In genomic region chr19:17340871-17341357, GRCh38 we compare ENCODE assay signal across 22 cellular contexts. TPM values are rescaled to one million over a fixed set of nuclear protein-coding genes. Genes with fewer than 3 reads are reported as not detected.
DNase-seq lines count a peak whose midpoint lies in the region; ATAC-seq, FAIRE-seq and TF ChIP-seq lines count a peak whose summit lies in the region.
"Had no signal": no experiment of that assay in that cellular context is flagged by ENCODE, and none has a peak within 500 bp of the region (broad histone marks: within the 10 kb centered on the region; RNA-seq: fewer than 3 reads in every experiment).

No MANE protein-coding gene starts in this region.

- 69% methylated on average over 14 of the region's 17 CpGs for WGBS in K562 (ENCODE audit: insufficient coverage, low coverage, missing lambda C conversion rate)
- 23% methylated on average over 8 of the region's 17 CpGs for WGBS in right lobe of liver (ENCODE audit: insufficient coverage, low coverage, low lambda C conversion rate, missing lambda C conversion rate)

- H3K27me3 ChIP-seq in GM06990 (replicated peaks; ENCODE audit: control insufficient read depth, insufficient read depth, low read length) (no peaks in the 10 kb centered on the region), K562 (ENCODE audit: control insufficient read depth in 2 of 2, insufficient read depth in 2 of 2, low read length in 2 of 2) (no peaks in the 10 kb centered on the region), right lobe of liver (no peaks in the 10 kb centered on the region)
- H3K27me3 ChIP-seq: thyroid gland had no signal

- H3K36me3 ChIP-seq in GM06990 (ENCODE audit: control insufficient read depth, insufficient read depth, low read length) (peaks cover 4% of the 10 kb centered on the region), K562 (ENCODE audit: control insufficient read depth, insufficient read depth, low read length) (peaks cover 24% of the 10 kb centered on the region; the same call in 1 of the 3 replicates), right lobe of liver (no peaks in the 10 kb centered on the region)
- H3K36me3 ChIP-seq: prostate gland, thyroid gland had no signal

- in situ Hi-C loops in K562 (cut with MboI), result no loop called here

- TF ChIP-seq CTCF in GM06990 (IDR thresholded peaks at IDR 0.05; ENCODE audit: insufficient read depth, low read length, poor library complexity, severe bottlenecking) (peak; percentile 1), K562 (IDR thresholded peaks at IDR 0.05 in 2 of 3, conservative IDR thresholded peaks at IDR 0.05 in 1 of 3; ENCODE audit: insufficient read depth in 2 of 3, low read depth in 1 of 3, low read length in 3 of 3) (peak in 1 of 3 experiments; percentile 13; a peak in 1 of 6 replicates), right lobe of liver (IDR thresholded peaks at IDR 0.05) (peak in 2 of 4 donors; percentile 21 to 23)

- H3K9ac ChIP-seq in K562 (ENCODE audit: insufficient read depth in 1 of 2, low read depth in 2 of 2, low read length in 2 of 2), result peak overlapping the region in 1 of 2 experiments; percentile 39; a peak in 1 of 4 replicates

- no TSS peak for BruUV-seq in K562 (replicated peaks; lab: Mats Ljungman, UMichigan)

- H3K4me1 ChIP-seq in K562 (replicated peaks in 1 of 2; ENCODE audit: control insufficient read depth in 2 of 2, insufficient read depth in 2 of 2, low read length in 2 of 2) (peaks cover 7 to 44% of the 10 kb centered on the region in 2 experiments; a peak in 4 of 5 replicates), right lobe of liver (peaks cover 0 to 13% (median 5%) of the 10 kb centered on the region in 4 donors)
- H3K4me1 ChIP-seq: prostate gland had no signal

- DNase-seq in GM06990 (ENCODE audit: extremely low read depth, insufficient read length) (no peak), K562 (ENCODE audit: extremely low read depth in 1 of 4, low spot score in 3 of 4) (no peak), right lobe of liver (peak; percentile 75 to 80 (median 79)), NOMO-1 (lab: John Stamatoyannopoulos, UW; ENCODE audit: unreplicated experiment in 2 of 2) (no peak), cortex of kidney (lab: John Stamatoyannopoulos, UW) (no peak), NCI-H524 (lab: John Stamatoyannopoulos, UW) (no peak)
- DNase-seq: activated CD4-positive, alpha-beta T cell treated with anti-CD3 and anti-CD28 coated beads, Interleukin-2, amount 10 ng/mL, durations not matched to agents 24 days and 14 days; DMS 273 treated with DMSO at 0.1 percent for 48 hours; effector memory CD8-positive, alpha-beta T cell; GF-D8; NCI-H1048; NCI-H187 treated with DMSO at 0.1 percent for 48 hours; stimulated activated naive CD4-positive, alpha-beta T cell treated with Interleukin-2 at 50 U/mL for 16 hours; T-helper 1 cell; thyroid gland had no signal

- H3K4me3 ChIP-seq in GM06990 (replicated peaks; ENCODE audit: low read depth, low read length), result no peak overlapping the region
- H3K4me3 ChIP-seq in K562, result no peak overlapping the region
- H3K4me3 ChIP-seq in right lobe of liver, result peak overlapping the region in 1 of 3 donors; percentile 10
- H3K4me3 ChIP-seq: GM12878, prostate gland, skin epidermis, thyroid gland had no signal

- H3K79me2 ChIP-seq in K562 (ENCODE audit: control insufficient read depth, insufficient read depth, low read length), result peaks cover 20% of the 10 kb centered on the region

- H2AFZ ChIP-seq in K562 (ENCODE audit: low read depth, low read length), result no peak overlapping the region

- no peak overlapping the region for H3K4me2 ChIP-seq in K562 (ENCODE audit: insufficient read depth, low read length)

- no peak for FAIRE-seq in K562 (lab: Jason Lieb, UNC)
- FAIRE-seq: GM12878, GM19239 had no signal

- POLR2A ChIA-PET in K562 (lab: Yijun Ruan, JAX), result interaction anchor here (0.5 kb wide), 1 partner anchor 13 kb away, joined by 4 read pairs; no protein-coding TSS in a partner anchor

- CTCF ChIA-PET in K562 (lab: Yijun Ruan, JAX; ENCODE audit: low intra/inter-chr PET ratio), result no interaction called here

- intact Hi-C loops in K562 (cut with micrococcal nuclease), result no loop called here
- intact Hi-C loops in right lobe of liver (cut with DNase I), result loop anchor here in 1 of 2 donors (10.0 kb wide), 1 partner anchor 114 kb away; no protein-coding TSS in a partner anchor

- no peak for TF ChIP-seq RAD21 in K562 (CRISPR knock-in tag; conservative IDR thresholded peaks at IDR 0.05 in 1 of 2, IDR thresholded peaks at IDR 0.05 in 1 of 2)

- TF ChIP-seq POLR2A in K562 (conservative IDR thresholded peaks at IDR 0.05) (no peak), right lobe of liver (IDR thresholded peaks at IDR 0.05) (peak; percentile 56)

- H3K27ac ChIP-seq in K562 (ENCODE audit: extremely low read depth, low read depth, low read length) (no peak overlapping the region), right lobe of liver (peak overlapping the region in 2 of 3 donors; percentile 48 to 57)
- H3K27ac ChIP-seq: C4-2B, prostate gland, skin epidermis, thyroid gland had no signal

- no peaks in the 10 kb centered on the region for H3K9me1 ChIP-seq in K562 (ENCODE audit: control insufficient read depth, insufficient read depth, low read length)

- ATAC-seq in K562, result no peak
- peak; percentile 45 to 62 (median 56) for ATAC-seq in right lobe of liver
- ATAC-seq: activated naive CD4-positive, alpha-beta T cell treated with anti-CD3 and anti-CD28 coated beads, Interleukin-2, amount 50 U/mL, for 72 hours; effector memory CD8-positive, alpha-beta T cell; GM12878; PC-3 had no signal

- H4K20me1 ChIP-seq in K562 (replicated peaks; ENCODE audit: control insufficient read depth, insufficient read depth, low read length), result no peaks in the 10 kb centered on the region; the same call in 1 of the 2 replicates

- H3K9me3 ChIP-seq in K562 (replicated peaks; ENCODE audit: control insufficient read depth, insufficient read depth, low read depth, low read length) (no peaks in the 10 kb centered on the region), right lobe of liver (no peaks in the 10 kb centered on the region)
- H3K9me3 ChIP-seq: prostate gland, thyroid gland had no signal

- no peak for TF ChIP-seq EP300 in K562 (IDR thresholded peaks at IDR 0.05; ENCODE audit: low read length)

RNA-seq across cellular contexts. Expression of gene GTPBP3, which starts 3.6 kb away (rescaled TPM):
- 83.2 and 239 TPM in 2 replicates for total RNA-seq in K562 (2011; cell fraction: chromatin; rRNA removed; ENCODE audit: low replicate concordance)
- 206 and 242 TPM in 2 replicates for total RNA-seq in K562 (2011; cell fraction: nucleolus; rRNA removed)
- 112 and 116 TPM in 2 replicates for total RNA-seq in K562 (2011; cell fraction: nucleoplasm; rRNA removed)
- total RNA-seq in K562 (2014; rRNA removed) (110 and 138 TPM in 2 replicates), K562 (2014; rRNA removed; fragmentation: Illumina TruSeq; extraction: Trizol) (9.8 and 13.5 TPM in 2 replicates), K562 (2015; rRNA removed; fragmentation: Illumina TruSeq; extraction: Trizol) (28.7 and 32.9 TPM in 2 replicates), K562 (2021) (107 and 110 TPM in 2 replicates), right lobe of liver (10 to 100 TPM; 10.3 to 23.6 (median 13.6) TPM)
- polyA plus RNA-seq in K562 (2011; rRNA removed) (22.6 and 38.0 TPM in 2 replicates), K562 (2014; fragmentation: Illumina TruSeq; extraction: Trizol) (19.0 and 35.4 TPM in 2 replicates), K562 (2014; fragmentation: Nextera tagmentation; extraction: Ambion mirVana) (1 to 10 TPM; 4.9 to 5.6 TPM), K562 (2014; rRNA removed) (124 and 143 TPM in 2 replicates)
- polyA plus RNA-seq in K562 (2011; cell fraction: cytosol; rRNA removed), result 38.5 and 83.5 TPM in 2 replicates
- polyA plus RNA-seq in K562 (2011; cell fraction: nucleus; rRNA removed), result 111 and 166 TPM in 2 replicates
- polyA plus RNA-seq in K562 (2012), result 45.8 and 50.2 TPM in 2 replicates
- 9.1 and 9.9 TPM in 2 replicates for polyA minus RNA-seq in K562 (2011; rRNA and poly(A)+ RNA removed)
- polyA minus RNA-seq in K562 (2011; cell fraction: cytosol; rRNA and poly(A)+ RNA removed), result 23.5 and 50.0 TPM in 2 replicates
- 92.0 and 97.6 TPM in 2 replicates for polyA minus RNA-seq in K562 (2011; cell fraction: nucleus; rRNA and poly(A)+ RNA removed)

RNA-seq across cellular contexts. Expression of gene ANO8, which starts 6.3 kb away (rescaled TPM):
- total RNA-seq in K562 (2011; cell fraction: chromatin; rRNA removed; ENCODE audit: low replicate concordance), result 16.0 and 39.6 TPM in 2 replicates
- 22.4 and 24.5 TPM in 2 replicates for total RNA-seq in K562 (2011; cell fraction: nucleolus; rRNA removed)
- 14.4 and 15.8 TPM in 2 replicates for total RNA-seq in K562 (2011; cell fraction: nucleoplasm; rRNA removed)
- total RNA-seq in K562 (2014; rRNA removed) (2.5 and 3.5 TPM in 2 replicates), K562 (2014; rRNA removed; fragmentation: Illumina TruSeq; extraction: Trizol) (0.51 and 0.73 TPM in 2 replicates), K562 (2015; rRNA removed; fragmentation: Illumina TruSeq; extraction: Trizol) (1.6 and 2.4 TPM in 2 replicates), K562 (2021) (7.6 and 8.5 TPM in 2 replicates), right lobe of liver (1 to 10 TPM; 5.0 to 8.8 (median 6.6) TPM)
- polyA plus RNA-seq in K562 (2011; rRNA removed) (2.2 and 5.1 TPM in 2 replicates), K562 (2014; fragmentation: Illumina TruSeq; extraction: Trizol) (1.5 and 2.5 TPM in 2 replicates), K562 (2014; fragmentation: Nextera tagmentation; extraction: Ambion mirVana) (under 1 TPM in 1 of 2 experiments, not detected in 1; 0.07 TPM), K562 (2014; rRNA removed) (7.1 and 7.7 TPM in 2 replicates)
- polyA plus RNA-seq in K562 (2011; cell fraction: cytosol; rRNA removed), result 2.8 and 3.7 TPM in 2 replicates
- 32.7 and 44.1 TPM in 2 replicates for polyA plus RNA-seq in K562 (2011; cell fraction: nucleus; rRNA removed)
- polyA plus RNA-seq in K562 (2012), result 4.9 and 11.8 TPM in 2 replicates
- 1.6 TPM in 2 replicates for polyA minus RNA-seq in K562 (2011; rRNA and poly(A)+ RNA removed)
- 1.8 and 4.5 TPM in 2 replicates for polyA minus RNA-seq in K562 (2011; cell fraction: cytosol; rRNA and poly(A)+ RNA removed)
- polyA minus RNA-seq in K562 (2011; cell fraction: nucleus; rRNA and poly(A)+ RNA removed), result 10.5 and 14.6 TPM in 2 replicates

RNA-seq across cellular contexts. Expression of gene DDA1, which starts 31.6 kb away (rescaled TPM):
- 15.2 and 39.3 TPM in 2 replicates for total RNA-seq in K562 (2011; cell fraction: chromatin; rRNA removed; ENCODE audit: low replicate concordance)
- 28.5 and 28.7 TPM in 2 replicates for total RNA-seq in K562 (2011; cell fraction: nucleolus; rRNA removed)
- total RNA-seq in K562 (2011; cell fraction: nucleoplasm; rRNA removed), result 20.4 and 21.3 TPM in 2 replicates
- total RNA-seq in K562 (2014; rRNA removed) (43.5 and 67.6 TPM in 2 replicates), K562 (2014; rRNA removed; fragmentation: Illumina TruSeq; extraction: Trizol) (23.2 and 23.5 TPM in 2 replicates), K562 (2015; rRNA removed; fragmentation: Illumina TruSeq; extraction: Trizol) (32.7 and 33.2 TPM in 2 replicates), K562 (2021) (45.1 and 51.4 TPM in 2 replicates), right lobe of liver (10 to 100 TPM; 10.4 to 23.4 (median 14.1) TPM)
- polyA plus RNA-seq in K562 (2011; rRNA removed) (33.8 and 43.2 TPM in 2 replicates), K562 (2014; fragmentation: Illumina TruSeq; extraction: Trizol) (72.3 and 80.9 TPM in 2 replicates), K562 (2014; fragmentation: Nextera tagmentation; extraction: Ambion mirVana) (1 to 10 TPM; 1.4 to 4.3 TPM), K562 (2014; rRNA removed) (68.0 and 83.8 TPM in 2 replicates)
- 30.2 and 37.1 TPM in 2 replicates for polyA plus RNA-seq in K562 (2011; cell fraction: cytosol; rRNA removed)
- polyA plus RNA-seq in K562 (2011; cell fraction: nucleus; rRNA removed), result 47.2 and 60.1 TPM in 2 replicates
- 77.4 and 90.9 TPM in 2 replicates for polyA plus RNA-seq in K562 (2012)
- 13.6 and 18.4 TPM in 2 replicates for polyA minus RNA-seq in K562 (2011; rRNA and poly(A)+ RNA removed)
- polyA minus RNA-seq in K562 (2011; cell fraction: cytosol; rRNA and poly(A)+ RNA removed), result 5.8 and 7.9 TPM in 2 replicates
- 8.5 and 8.7 TPM in 2 replicates for polyA minus RNA-seq in K562 (2011; cell fraction: nucleus; rRNA and poly(A)+ RNA removed)

RNA-seq across cellular contexts. Expression of gene MRPL34, which starts 35.2 kb away (rescaled TPM):
- total RNA-seq in K562 (2011; cell fraction: chromatin; rRNA removed; ENCODE audit: low replicate concordance), result 19.6 and 23.8 TPM in 2 replicates
- total RNA-seq in K562 (2011; cell fraction: nucleolus; rRNA removed), result 18.0 and 22.4 TPM in 2 replicates
- 12.5 and 22.0 TPM in 2 replicates for total RNA-seq in K562 (2011; cell fraction: nucleoplasm; rRNA removed)
- total RNA-seq in K562 (2014; rRNA removed), result 191 and 236 TPM in 2 replicates
- 40.7 and 46.5 TPM in 2 replicates for total RNA-seq in K562 (2014; rRNA removed; fragmentation: Illumina TruSeq; extraction: Trizol)
- total RNA-seq in K562 (2015; rRNA removed; fragmentation: Illumina TruSeq; extraction: Trizol), result 66.9 and 67.3 TPM in 2 replicates
- total RNA-seq in K562 (2021), result 129 and 158 TPM in 2 replicates
- polyA plus RNA-seq in K562 (2011; rRNA removed), result 70.2 and 75.9 TPM in 2 replicates
- polyA plus RNA-seq in K562 (2011; cell fraction: cytosol; rRNA removed), result 111 and 153 TPM in 2 replicates
- 45.5 and 64.0 TPM in 2 replicates for polyA plus RNA-seq in K562 (2011; cell fraction: nucleus; rRNA removed)
- 69.4 and 92.1 TPM in 2 replicates for polyA plus RNA-seq in K562 (2012)
- 72.5 and 85.4 TPM in 2 replicates for polyA plus RNA-seq in K562 (2014; fragmentation: Illumina TruSeq; extraction: Trizol)
- 10 to 100 TPM; 11.5 to 20.6 TPM for polyA plus RNA-seq in K562 (2014; fragmentation: Nextera tagmentation; extraction: Ambion mirVana)
- 256 and 284 TPM in 2 replicates for polyA plus RNA-seq in K562 (2014; rRNA removed)
- 19.7 and 20.4 TPM in 2 replicates for polyA minus RNA-seq in K562 (2011; rRNA and poly(A)+ RNA removed)
- polyA minus RNA-seq in K562 (2011; cell fraction: cytosol; rRNA and poly(A)+ RNA removed), result 15.6 and 16.5 TPM in 2 replicates
- polyA minus RNA-seq in K562 (2011; cell fraction: nucleus; rRNA and poly(A)+ RNA removed), result 5.8 and 7.4 TPM in 2 replicates
- total RNA-seq in right lobe of liver, result 100 to 1,000 TPM in 4 of 6 experiments, 10 to 100 TPM in 2; 63.5 to 363 (median 122) TPM

RNA-seq across cellular contexts. Expression of gene PLVAP, which starts 36.2 kb away (rescaled TPM):
- total RNA-seq in K562 (2011; cell fraction: chromatin; rRNA removed; ENCODE audit: low replicate concordance), result 0.46 and 1.6 TPM in 2 replicates
- total RNA-seq in K562 (2011; cell fraction: nucleolus; rRNA removed), result 1.3 and 2.0 TPM in 2 replicates
- 1.2 and 2.7 TPM in 2 replicates for total RNA-seq in K562 (2011; cell fraction: nucleoplasm; rRNA removed)
- 0.09 and 0.53 TPM in 2 replicates for total RNA-seq in K562 (2014; rRNA removed)
- 0.10 TPM in 1 of 2 replicates, not detected in the other for total RNA-seq in K562 (2014; rRNA removed; fragmentation: Illumina TruSeq; extraction: Trizol)
- not detected in 2 replicates for total RNA-seq in K562 (2015; rRNA removed; fragmentation: Illumina TruSeq; extraction: Trizol)
- total RNA-seq in K562 (2021), result 0.75 and 0.81 TPM in 2 replicates
- 0.49 and 0.70 TPM in 2 replicates for polyA plus RNA-seq in K562 (2011; rRNA removed)
- polyA plus RNA-seq in K562 (2011; cell fraction: cytosol; rRNA removed), result 0.53 and 1.9 TPM in 2 replicates
- 0.67 and 1.1 TPM in 2 replicates for polyA plus RNA-seq in K562 (2011; cell fraction: nucleus; rRNA removed)
- polyA plus RNA-seq in K562 (2012), result 0.12 and 0.57 TPM in 2 replicates
- 0.51 and 0.84 TPM in 2 replicates for polyA plus RNA-seq in K562 (2014; fragmentation: Illumina TruSeq; extraction: Trizol)
- polyA plus RNA-seq in K562 (2014; fragmentation: Nextera tagmentation; extraction: Ambion mirVana), result not detected
- polyA plus RNA-seq in K562 (2014; rRNA removed), result 0.31 and 0.84 TPM in 2 replicates
- polyA minus RNA-seq in K562 (2011; rRNA and poly(A)+ RNA removed), result 0.78 and 2.1 TPM in 2 replicates
- polyA minus RNA-seq in K562 (2011; cell fraction: cytosol; rRNA and poly(A)+ RNA removed), result 0.67 TPM in 1 of 2 replicates, not detected in the other
- 0.27 and 0.33 TPM in 2 replicates for polyA minus RNA-seq in K562 (2011; cell fraction: nucleus; rRNA and poly(A)+ RNA removed)
- 10 to 100 TPM in 1 of 6 experiments, 1 to 10 TPM in 4, under 1 TPM in 1; 0.78 to 16.6 (median 4.1) TPM for total RNA-seq in right lobe of liver
- total RNA-seq: activated CD4-positive, alpha-beta T cell treated with anti-CD3 and anti-CD28 coated beads, Interleukin-2, amount 10 ng/mL, durations not matched to agents 24 days and 14 days; PC-3 had no signal

Comparison
In these comparisons a context has a peak if more than half of its experiments do, and no peak if none do; other contexts are left out.
1. DNase-seq: peak in right lobe of liver (3 of 3); none in GM06990 (single experiment), K562 (0 of 4), NOMO-1 (0 of 2), cortex of kidney (single experiment) and NCI-H524 (0 of 2).